Comparison of ENCODE assay signal across 1 cellular context in genomic region chr17:80874866-80875445, GRCh38.
TF ChIP-seq lines count a peak whose summit lies in the region.

No MANE protein-coding gene starts in this region.

TF ChIP-seq in H1, 55 proteins besides CTCF, POLR2A, EP300 and RAD21 (continued from another document):
- no peak for TF ChIP-seq ATF2 (IDR thresholded peaks at IDR 0.05; ENCODE audit: low read length)
- no peak for TF ChIP-seq SIRT6 (IDR thresholded peaks at IDR 0.05; ENCODE audit: low read length)
- no peak for TF ChIP-seq CBX8 (IDR thresholded peaks at IDR 0.05; ENCODE audit: borderline replicate concordance, low read depth, low read length)
TF ChIP-seq in H1: peak in this region for 0.
